In the genomic region with DNA sequence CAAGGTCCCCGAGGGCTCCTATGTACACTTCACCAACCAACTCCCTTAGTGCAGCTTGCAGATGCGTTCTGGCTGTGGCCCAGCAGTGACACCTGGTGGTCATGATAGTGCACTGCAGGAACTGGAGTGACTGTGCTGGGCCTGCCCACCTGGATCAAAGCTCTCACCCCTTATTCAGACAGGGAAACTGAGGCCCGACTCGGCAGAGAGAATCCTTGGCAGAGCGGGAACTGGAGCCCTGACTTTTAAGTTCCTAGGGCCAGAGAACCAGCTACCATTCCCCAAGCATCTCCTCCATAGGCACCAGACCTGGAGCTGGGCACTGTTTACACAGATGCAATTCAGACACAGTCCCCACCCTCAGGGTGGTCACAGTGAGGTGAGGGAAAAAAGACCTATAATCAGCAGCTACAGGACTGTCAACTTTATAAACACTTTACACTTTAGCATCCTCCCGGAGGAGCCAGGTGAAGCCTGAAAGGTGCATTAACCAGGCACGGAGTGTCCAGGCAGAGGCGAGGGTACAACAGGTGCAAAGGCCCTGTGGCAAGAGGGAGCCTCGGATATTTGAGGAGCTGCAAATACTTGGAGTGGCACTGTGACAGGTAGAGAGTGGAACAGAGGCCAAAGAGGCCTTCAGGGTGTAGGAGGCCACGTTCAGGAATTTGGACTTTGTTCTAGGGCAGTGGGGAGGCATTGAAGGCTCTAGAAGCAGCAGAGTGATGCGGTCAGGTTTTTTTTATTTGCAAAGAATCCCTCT, we compare ENCODE assay signal across 8 cellular contexts.
A peak's percentile ranks its signal among the peaks of the same experiment; 100 is the strongest.
DNase-seq lines count a peak whose midpoint lies in the region; ATAC-seq lines count a peak whose summit lies in the region.

No MANE protein-coding gene starts in this region.

- H3K27ac ChIP-seq in caudate nucleus (ENCODE audit: low read depth, low read length): no peak overlapping the region

- ATAC-seq in GM19467 (IDR thresholded peaks at IDR 0.05; ENCODE audit: unreplicated experiment) (peak; percentile 56), GM21717 (IDR thresholded peaks at IDR 0.05; ENCODE audit: unreplicated experiment) (no peak)

- DNase-seq in AG08395 (ENCODE audit: low spot score) (peak; percentile 86), NCI-H146 treated with DMSO at 0.1 percent for 48 hours (lab: John Stamatoyannopoulos, UW; ENCODE audit: unreplicated experiment) (peak; percentile 24), caudate nucleus (lab: John Stamatoyannopoulos, UW) (peak in 53 of 61 donors; percentile 4 to 78 (median 34)), left kidney (ENCODE audit: low read depth, low spot score) (peak; percentile 85)
- DNase-seq in activated CD4-positive, CD25-positive, alpha-beta regulatory T cell (lab: John Stamatoyannopoulos, UW): peak; percentile 17 to 45 (median 38)
- peak; percentile 35 to 54 (median 39) for DNase-seq in stimulated activated CD4-positive, alpha-beta T cell treated with anti-CD3 and anti-CD28 coated beads, TNF-alpha, amount 100 ng/mL, for 1 hour (ENCODE audit: low read depth in 3 of 3, low spot score in 1 of 3)

Comparison
In these comparisons a context has a peak if more than half of its experiments do, and no peak if none do; other contexts are left out.
1. DNase-seq: peak in every context shown above with its lines; median percentile 86 in AG08395; 85 in left kidney; 39 in stimulated activated CD4-positive, alpha-beta T cell treated with anti-CD3 and anti-CD28 coated beads, TNF-alpha, amount 100 ng/mL, for 1 hour; 38 in activated CD4-positive, CD25-positive, alpha-beta regulatory T cell; 34 in caudate nucleus; 24 in NCI-H146 treated with DMSO at 0.1 percent for 48 hours.